ENCODE assay signal across 8 cellular contexts in the genomic region with DNA sequence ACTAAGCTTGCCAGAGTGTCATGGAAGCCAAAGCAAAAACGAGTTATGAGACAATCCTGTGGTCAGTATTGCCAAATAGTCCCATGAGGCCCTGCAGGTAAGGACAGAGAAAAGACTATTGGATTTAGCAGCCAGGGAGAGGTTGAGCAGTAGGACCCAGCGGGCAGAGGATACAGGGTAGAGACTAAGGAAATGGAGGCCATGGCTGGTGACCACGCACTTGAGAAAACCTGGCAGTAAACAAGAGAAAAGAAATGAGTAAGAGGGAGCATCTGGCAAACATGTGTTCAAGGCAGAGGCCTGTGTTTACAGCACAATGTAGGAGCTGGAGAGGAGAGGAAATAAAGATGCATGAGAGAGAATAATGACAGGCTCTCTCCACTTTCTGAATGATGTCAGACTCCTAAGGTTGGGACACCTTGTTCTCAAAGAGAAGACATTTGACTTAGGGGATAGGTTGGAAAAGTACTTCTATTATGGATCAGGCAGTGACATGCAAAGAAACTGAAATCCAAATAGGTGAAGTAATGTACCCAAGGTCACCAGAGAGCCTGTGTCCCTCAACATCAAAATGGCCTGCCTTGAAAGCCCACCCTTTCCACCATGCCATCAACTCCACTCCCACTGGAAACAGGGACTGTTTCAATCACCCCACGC. TPM values are rescaled to one million over a fixed set of nuclear protein-coding genes. Genes with fewer than 3 reads are reported as not detected.
A peak's percentile ranks its signal among the peaks of the same experiment; 100 is the strongest.
DNase-seq lines count a peak whose midpoint lies in the region; ATAC-seq and TF ChIP-seq lines count a peak whose summit lies in the region.

No MANE protein-coding gene starts in this region.

- POLR2A ChIA-PET in Caco-2 (lab: Charles Lee), result interaction anchor here (0.5 to 2.3 kb wide), 8 partner anchors 9 to 1367 kb away, joined by 3 to 22 read pairs (median 6); a partner anchor contains a TSS

- peaks cover 30% of the 10 kb centered on the region for H3K4me1 Mint-ChIP-seq in Caco-2 (ENCODE audit: low read depth, unreplicated experiment)

- peaks cover 61% of the 10 kb centered on the region for H3K4me1 ChIP-seq in Caco-2

- no peaks in the 10 kb centered on the region for H3K27me3 Mint-ChIP-seq in Caco-2 (ENCODE audit: insufficient read depth, unreplicated experiment)

- no peaks in the 10 kb centered on the region for H3K9me3 ChIP-seq in Caco-2

- H3K36me3 Mint-ChIP-seq in Caco-2 (ENCODE audit: insufficient read depth, unreplicated experiment), result peaks cover 36% of the 10 kb centered on the region

- DNase-seq in Caco-2 (peak; percentile 58 to 61), HS-5 (ENCODE audit: low read depth) (peak; percentile 75), astrocyte of the hippocampus (ENCODE audit: low read depth, low spot score) (peak; percentile 55), lower leg skin (ENCODE audit: low spot score in 2 of 2) (peak; percentile 83 to 90), nucleus accumbens (lab: John Stamatoyannopoulos, UW) (no peak)
- DNase-seq in NK-92 treated with Interleukin-12 subunit alpha and Interleukin-12 subunit beta, amount 100 ng/mL, for 24 hours (lab: John Stamatoyannopoulos, UW), result no peak
- no peak for DNase-seq in activated T-cell treated with anti-CD3 and anti-CD28 coated beads, Interleukin-2, amount 50 U/mL, for 1 hour

- no peaks in the 10 kb centered on the region for H3K9me3 Mint-ChIP-seq in Caco-2 (ENCODE audit: unreplicated experiment)

- H3K4me3 ChIP-seq in Caco-2 (ENCODE audit: low read depth, low read length) (no peak overlapping the region; the same call in 1 of the 2 replicates), lower leg skin (ENCODE audit: low read depth, poor library complexity, severe bottlenecking) (no peak overlapping the region)

- TF ChIP-seq CTCF in Caco-2 (IDR thresholded peaks at IDR 0.05; ENCODE audit: insufficient read depth in 1 of 2, low read depth in 1 of 2, low read length in 1 of 2, severe bottlenecking in 1 of 2, unreplicated experiment in 1 of 2), result no peak
- TF ChIP-seq CTCF in lower leg skin (IDR thresholded peaks at IDR 0.05), result no peak

- CTCF ChIA-PET in Caco-2 (lab: Charles Lee), result interaction anchor here (0.9 to 2.1 kb wide), 9 partner anchors 10 to 746 kb away, joined by 3 to 11 read pairs (median 4); a partner anchor contains a TSS

- peak; percentile 47 for ATAC-seq in GM19467 (IDR thresholded peaks at IDR 0.05; ENCODE audit: unreplicated experiment)

- H3K27ac Mint-ChIP-seq in Caco-2 (ENCODE audit: unreplicated experiment), result peak overlapping the region; percentile 95

- no peak for TF ChIP-seq POLR2A in lower leg skin (IDR thresholded peaks at IDR 0.05)

- TSS peak; percentile 85 for BruUV-seq in Caco-2 (replicated peaks; lab: Mats Ljungman, UMichigan)

- intact Hi-C loops in Caco-2 (cut with micrococcal nuclease; ENCODE audit: unreplicated experiment) (loop anchor here (1.0 kb wide), 4 partner anchors 9 to 39 kb away; a partner anchor contains a TSS), lower leg skin (cut with DNase I; ENCODE audit: low total_unique reads) (no loop called here)

- H3K36me3 ChIP-seq in Caco-2 (ENCODE audit: control insufficient read depth, insufficient read depth, low read length), result no peaks in the 10 kb centered on the region; the same call in 1 of the 2 replicates

- no peaks in the 10 kb centered on the region for H3K27me3 ChIP-seq in Caco-2 (replicated peaks; ENCODE audit: control insufficient read depth, insufficient read depth, low read length)

- 34 to 43% methylated on average over 4 of the region's 4 CpGs for WGBS in lower leg skin, 2 donors

- peak overlapping the region; percentile 54 for H3K4me3 Mint-ChIP-seq in Caco-2 (ENCODE audit: unreplicated experiment)

RNA-seq across cellular contexts. Expression of a gene that starts 9.0 kb away (rescaled TPM):
- total RNA-seq in Caco-2 (2022) (106 and 123 TPM in 2 replicates), lower leg skin (10 to 100 TPM in 3 of 4 donors, 1 to 10 TPM in 1; 7.9 to 19.1 (median 11.7) TPM)

Comparison
In these comparisons a context has a peak if more than half of its experiments do, and no peak if none do; other contexts are left out.
1. DNase-seq: peak in Caco-2 (2 of 2), HS-5 (single experiment), astrocyte of the hippocampus (single experiment) and lower leg skin (2 of 2); none in NK-92 treated with Interleukin-12 subunit alpha and Interleukin-12 subunit beta, amount 100 ng/mL, for 24 hours (single experiment), nucleus accumbens (0 of 56) and activated T-cell treated with anti-CD3 and anti-CD28 coated beads, Interleukin-2, amount 50 U/mL, for 1 hour (single experiment).